18 cellular contexts compared by ENCODE assay signal in the genomic region with DNA sequence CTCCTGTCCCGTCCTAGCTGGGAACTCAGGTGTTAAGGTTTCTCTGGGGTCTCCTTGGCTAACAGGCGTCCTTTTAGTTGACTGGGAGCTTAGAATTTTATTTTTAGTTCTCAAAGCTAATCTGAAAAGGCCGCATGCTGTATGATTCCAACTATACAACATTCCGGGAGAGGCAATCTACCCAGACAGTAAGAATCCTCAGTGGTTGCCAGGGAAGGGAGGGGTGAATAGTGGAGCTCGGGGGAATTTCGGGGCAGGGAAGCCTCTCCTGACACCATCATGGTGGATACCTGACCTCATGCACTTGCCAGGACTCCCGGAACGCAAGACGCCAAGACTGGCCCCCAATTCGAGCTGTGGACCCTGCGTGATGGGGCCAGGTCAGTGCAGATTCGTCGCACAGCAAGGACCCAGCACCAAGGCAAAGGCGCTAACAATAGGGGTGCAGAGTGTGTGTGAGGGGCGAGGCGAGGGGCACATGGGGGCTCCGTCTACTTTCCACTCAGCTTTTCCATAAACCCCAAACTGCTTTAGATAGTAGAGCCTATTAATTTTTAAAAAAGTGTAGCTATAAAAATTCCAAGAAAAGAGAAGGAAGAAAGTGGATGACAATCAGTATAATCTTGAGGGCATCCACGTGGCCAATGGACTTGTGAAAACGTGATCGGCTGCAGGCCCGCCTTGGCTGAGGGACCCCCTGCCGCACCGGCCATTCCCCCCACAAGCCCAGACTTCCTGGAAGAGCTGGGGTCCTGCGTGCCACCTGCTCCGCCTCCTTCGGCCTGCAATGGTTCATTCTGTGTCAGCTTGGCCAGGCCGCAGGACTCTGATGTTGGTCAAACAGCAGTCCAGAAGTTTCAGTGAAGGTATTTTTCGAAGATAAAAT. TPM values are rescaled to one million over a fixed set of nuclear protein-coding genes. Genes with fewer than 3 reads are reported as not detected.
DNase-seq lines count a peak whose midpoint lies in the region; ATAC-seq, FAIRE-seq and TF ChIP-seq lines count a peak whose summit lies in the region.
"Had no signal": no experiment of that assay in that cellular context is flagged by ENCODE, and none has a peak within 500 bp of the region (broad histone marks: within the 10 kb centered on the region; RNA-seq: fewer than 3 reads in every experiment).

No MANE protein-coding gene starts in this region.

- no peak for TF ChIP-seq RAD21 in HepG2 (CRISPR knock-in tag; IDR thresholded peaks at IDR 0.05)

- H3K9me3 ChIP-seq in HepG2 (ENCODE audit: low read length) (no peaks in the 10 kb centered on the region), right lobe of liver (no peaks in the 10 kb centered on the region)
- H3K9me3 ChIP-seq: ascending aorta, SJCRH30, upper lobe of left lung had no signal

- no peak overlapping the region for H3K27ac ChIP-seq in HepG2 (ENCODE audit: extremely low read length, insufficient read depth, low read length)
- H3K27ac ChIP-seq in right lobe of liver: no peak overlapping the region
- H3K27ac ChIP-seq in substantia nigra (ENCODE audit: low read depth, low read length, poor library complexity, severe bottlenecking): no peak overlapping the region
- H3K27ac ChIP-seq: SJCRH30 had no signal

- intact Hi-C loops in HepG2 (cut with micrococcal nuclease; ENCODE audit: unreplicated experiment): no loop called here
- intact Hi-C loops in right lobe of liver (cut with DNase I): no loop called here

- H3K27ac Mint-ChIP-seq in central memory CD8-positive, alpha-beta T cell (ENCODE audit: low read depth): no peak overlapping the region
- H3K27ac Mint-ChIP-seq: stimulated activated naive CD8-positive, alpha-beta T cell treated with anti-CD3 and anti-CD28 coated beads, Interleukin-15, Interleukin-2, amounts not matched to agents 100 ng/mL and 50 ng/mL, for 24 hours had no signal

- BruUV-seq in HepG2 (replicated peaks; lab: Mats Ljungman, UMichigan): no TSS peak

- no peak for TF ChIP-seq POLR2A in HepG2 (IDR thresholded peaks at IDR 0.05; ENCODE audit: insufficient read depth in 1 of 2, low read depth in 2 of 2, low read length in 2 of 2)
- no peak for TF ChIP-seq POLR2A in right lobe of liver (IDR thresholded peaks at IDR 0.05)
- TF ChIP-seq POLR2A in GM12891 (IDR thresholded peaks at IDR 0.05; ENCODE audit: low read depth, low read length): no peak

- H3K36me3 ChIP-seq in HepG2 (replicated peaks in 1 of 2; ENCODE audit: control insufficient read depth in 1 of 2, insufficient read depth in 2 of 2, low read length in 2 of 2): no peaks in the 10 kb centered on the region
- no peaks in the 10 kb centered on the region for H3K36me3 ChIP-seq in right lobe of liver
- H3K36me3 ChIP-seq: ascending aorta, SJCRH30, upper lobe of left lung had no signal

- TF ChIP-seq CTCF in HepG2 (CRISPR knock-in tag; IDR thresholded peaks at IDR 0.05) (no peak), right lobe of liver (IDR thresholded peaks at IDR 0.05) (no peak)

- H4K20me1 ChIP-seq in HepG2 (ENCODE audit: insufficient read depth, low read length): no peaks in the 10 kb centered on the region; the same call in 1 of the 2 replicates

- H3K4me1 ChIP-seq in HepG2 (ENCODE audit: insufficient read depth, low read length) (peaks cover 27% of the 10 kb centered on the region), right lobe of liver (peaks cover 0 to 6% (median 2%) of the 10 kb centered on the region in 4 donors)
- H3K4me1 ChIP-seq: SJCRH30 had no signal

- H3K4me3 ChIP-seq in HepG2 (replicated peaks in 1 of 3; ENCODE audit: insufficient read depth in 1 of 3, low read depth in 2 of 3, low read length in 3 of 3) (peak overlapping the region in 1 of 3 experiments; percentile 27; a peak in 1 of 6 replicates), right lobe of liver (no peak overlapping the region)
- H3K4me3 ChIP-seq: ascending aorta, SJCRH30, upper lobe of left lung had no signal

- in situ Hi-C loops in HepG2 (cut with HindIII; ENCODE audit: extremely low pct_ligation_motif_present, low pct_unique_long_range_greater_than_20kb): no loop called here

- peaks cover 16 to 68% of the 10 kb centered on the region in 2 experiments for H3K27me3 ChIP-seq in HepG2 (ENCODE audit: control insufficient read depth in 1 of 2, insufficient read depth in 2 of 2, low read length in 2 of 2)
- H3K27me3 ChIP-seq in right lobe of liver: no peaks in the 10 kb centered on the region
- H3K27me3 ChIP-seq: ascending aorta, SJCRH30 had no signal

- TF ChIP-seq EP300 in HepG2 (IDR thresholded peaks at IDR 0.05; ENCODE audit: low read depth in 2 of 2, low read length in 2 of 2) (no peak), HepG2 (CRISPR knock-in tag; IDR thresholded peaks at IDR 0.05; ENCODE audit: borderline replicate concordance) (no peak)

- H3K27me3 Mint-ChIP-seq in central memory CD8-positive, alpha-beta T cell: no peaks in the 10 kb centered on the region

- H3K79me2 ChIP-seq in HepG2 (ENCODE audit: insufficient read depth, low read length): no peaks in the 10 kb centered on the region

- ATAC-seq in HepG2: peak; percentile 15; the same call in 1 of the 3 replicates
- ATAC-seq in right lobe of liver: no peak
- no peak for ATAC-seq in central memory CD8-positive, alpha-beta T cell (replicated peaks; ENCODE audit: extremely low read depth, poor library complexity, severe bottlenecking)

- H3K36me3 Mint-ChIP-seq in central memory CD8-positive, alpha-beta T cell (ENCODE audit: insufficient read depth): peaks cover 12% of the 10 kb centered on the region

- FAIRE-seq in HepG2 (lab: Jason Lieb, UNC): no peak
- no peak for FAIRE-seq in GM12891 (lab: Jason Lieb, UNC)

- H3K4me2 ChIP-seq in HepG2 (ENCODE audit: low read depth, low read length): 0 out of 2 replicates have a peak overlapping the region, but pooled peaks have one; percentile 9

- no peaks in the 10 kb centered on the region for H3K9me3 Mint-ChIP-seq in central memory CD8-positive, alpha-beta T cell
- H3K9me3 Mint-ChIP-seq: stimulated activated naive CD8-positive, alpha-beta T cell treated with anti-CD3 and anti-CD28 coated beads, Interleukin-15, Interleukin-2, amounts not matched to agents 100 ng/mL and 50 ng/mL, for 24 hours had no signal

- no peak for DNase-seq in HepG2 (ENCODE audit: low spot score)
- no peak for DNase-seq in right lobe of liver
- DNase-seq in central memory CD8-positive, alpha-beta T cell (ENCODE audit: low spot score in 2 of 2): no peak
- DNase-seq in islet precursor cell: peak; percentile 30
- no peak for DNase-seq in NCI-H1417 (lab: John Stamatoyannopoulos, UW)
- DNase-seq in effector CD8-positive, alpha-beta T cell (lab: John Stamatoyannopoulos, UW): no peak
- DNase-seq in GM12891 (ENCODE audit: insufficient read length, low spot score): no peak
- DNase-seq in substantia nigra (lab: John Stamatoyannopoulos, UW): no peak
- DNase-seq: activated CD4-positive, CD25-positive, alpha-beta regulatory T cell; activated gamma-delta T cell treated with Interleukin-2 at 50 U/mL for 16 hours; NCI-H526 treated with DMSO at 0.1 percent for 48 hours; OCI-M1; SJCRH30 had no signal

- H3K9ac ChIP-seq in HepG2 (ENCODE audit: insufficient read depth, low read depth, low read length): no peak overlapping the region

- no peak overlapping the region for H2AFZ ChIP-seq in HepG2 (ENCODE audit: low read length)

- peaks cover 49% of the 10 kb centered on the region for H3K4me1 Mint-ChIP-seq in central memory CD8-positive, alpha-beta T cell

- H3K4me3 Mint-ChIP-seq in central memory CD8-positive, alpha-beta T cell: peak overlapping the region; percentile 18
- H3K4me3 Mint-ChIP-seq: stimulated activated naive CD8-positive, alpha-beta T cell treated with anti-CD3 and anti-CD28 coated beads, Interleukin-15, Interleukin-2, amounts not matched to agents 100 ng/mL and 50 ng/mL, for 24 hours had no signal

- CTCF ChIA-PET in HepG2 (lab: Yijun Ruan, JAX; ENCODE audit: low intra/inter-chr PET ratio, low total read pairs): no interaction called here

- 48% methylated on average over 26 of the region's 28 CpGs for WGBS in HepG2 (ENCODE audit: low lambda C conversion rate)
- WGBS in right lobe of liver (ENCODE audit: insufficient coverage, low coverage, low lambda C conversion rate, missing lambda C conversion rate): 73% methylated on average over 13 of the region's 28 CpGs

- POLR2A ChIA-PET in HepG2 (lab: Yijun Ruan, JAX): interaction anchor here (0.8 to 0.9 kb wide), 3 partner anchors 32 to 70 kb away, joined by 3 to 4 read pairs (median 3); partner anchors contain the start of gene NEU4

RNA-seq across cellular contexts. Expression of gene PDCD1, which starts 17.3 kb away (rescaled TPM):
- total RNA-seq in HepG2 (2016; rRNA removed; fragmentation: Illumina TruSeq; extraction: Trizol) (not detected in 2 replicates), right lobe of liver (under 1 TPM in 3 of 6 experiments, not detected in 3; 0.19 to 0.61 (median 0.20) TPM)
- not detected in 2 replicates for total RNA-seq in HepG2 (2016; cell fraction: cytosol; rRNA removed; fragmentation: Illumina TruSeq; extraction: Trizol; ENCODE audit: low read depth)
- 0.11 TPM in 1 of 2 replicates, not detected in the other for total RNA-seq in HepG2 (2016; cell fraction: insoluble cytoplasmic fraction; rRNA removed; fragmentation: Illumina TruSeq; extraction: Trizol)
- 0.09 TPM in 1 of 2 replicates, not detected in the other for total RNA-seq in HepG2 (2016; cell fraction: membrane; rRNA removed; fragmentation: Illumina TruSeq; extraction: Trizol)
- total RNA-seq in HepG2 (2016; cell fraction: nucleus; rRNA removed; fragmentation: Illumina TruSeq; extraction: Trizol): 0.59 TPM in 1 of 2 replicates, not detected in the other
- polyA plus RNA-seq in HepG2 (2011; rRNA removed): 0.04 and 0.31 TPM in 2 replicates
- polyA plus RNA-seq in HepG2 (2011; cell fraction: cytosol; rRNA removed): 0.15 and 0.24 TPM in 2 replicates
- 0.18 and 0.19 TPM in 2 replicates for polyA plus RNA-seq in HepG2 (2011; cell fraction: nucleus; rRNA removed)
- polyA plus RNA-seq in HepG2 (2012): not detected in 2 replicates
- 0.41 TPM in 1 of 2 replicates, not detected in the other for polyA plus RNA-seq in HepG2 (2016; cell fraction: cytosol; fragmentation: Illumina TruSeq; extraction: Trizol; ENCODE audit: low read depth)
- not detected in 2 replicates for polyA plus RNA-seq in HepG2 (2016; cell fraction: insoluble cytoplasmic fraction; fragmentation: Illumina TruSeq; extraction: Trizol; ENCODE audit: low read depth)
- polyA plus RNA-seq in HepG2 (2016; cell fraction: membrane; fragmentation: Illumina TruSeq; extraction: Trizol; ENCODE audit: low read depth): not detected in 2 replicates
- not detected in 2 replicates for polyA plus RNA-seq in HepG2 (2016; cell fraction: nucleus; fragmentation: Illumina TruSeq; extraction: Trizol; ENCODE audit: insufficient read depth, low read depth)
- 0.70 TPM in 1 of 2 replicates, not detected in the other for polyA minus RNA-seq in HepG2 (2011; rRNA and poly(A)+ RNA removed; ENCODE audit: low replicate concordance)
- not detected in 2 replicates for polyA minus RNA-seq in HepG2 (2011; cell fraction: cytosol; rRNA and poly(A)+ RNA removed)
- not detected in 2 replicates for polyA minus RNA-seq in HepG2 (2011; cell fraction: nucleus; rRNA and poly(A)+ RNA removed)
- polyA plus RNA-seq in GM12891 (2012; ENCODE audit: low read depth, missing spikeins): 8.4 TPM
- total RNA-seq: ascending aorta, HT-29, LHCN-M2 had no signal

RNA-seq across cellular contexts. Expression of gene RTP5, which starts 28.1 kb away (rescaled TPM):
- not detected in 2 replicates for total RNA-seq in HepG2 (2016; rRNA removed; fragmentation: Illumina TruSeq; extraction: Trizol)
- total RNA-seq in HepG2 (2016; cell fraction: cytosol; rRNA removed; fragmentation: Illumina TruSeq; extraction: Trizol; ENCODE audit: low read depth): not detected in 2 replicates
- total RNA-seq in HepG2 (2016; cell fraction: insoluble cytoplasmic fraction; rRNA removed; fragmentation: Illumina TruSeq; extraction: Trizol): not detected in 2 replicates
- total RNA-seq in HepG2 (2016; cell fraction: membrane; rRNA removed; fragmentation: Illumina TruSeq; extraction: Trizol): not detected in 2 replicates
- total RNA-seq in HepG2 (2016; cell fraction: nucleus; rRNA removed; fragmentation: Illumina TruSeq; extraction: Trizol): not detected in 2 replicates
- not detected in 2 replicates for polyA plus RNA-seq in HepG2 (2011; rRNA removed)
- polyA plus RNA-seq in HepG2 (2011; cell fraction: cytosol; rRNA removed): not detected in 2 replicates
- polyA plus RNA-seq in HepG2 (2011; cell fraction: nucleus; rRNA removed): not detected in 2 replicates
- not detected in 2 replicates for polyA plus RNA-seq in HepG2 (2012)
- polyA plus RNA-seq in HepG2 (2016; cell fraction: cytosol; fragmentation: Illumina TruSeq; extraction: Trizol; ENCODE audit: low read depth): not detected in 2 replicates
- not detected in 2 replicates for polyA plus RNA-seq in HepG2 (2016; cell fraction: insoluble cytoplasmic fraction; fragmentation: Illumina TruSeq; extraction: Trizol; ENCODE audit: low read depth)
- not detected in 2 replicates for polyA plus RNA-seq in HepG2 (2016; cell fraction: membrane; fragmentation: Illumina TruSeq; extraction: Trizol; ENCODE audit: low read depth)
- not detected in 2 replicates for polyA plus RNA-seq in HepG2 (2016; cell fraction: nucleus; fragmentation: Illumina TruSeq; extraction: Trizol; ENCODE audit: insufficient read depth, low read depth)
- polyA minus RNA-seq in HepG2 (2011; rRNA and poly(A)+ RNA removed; ENCODE audit: low replicate concordance): not detected in 2 replicates
- not detected in 2 replicates for polyA minus RNA-seq in HepG2 (2011; cell fraction: cytosol; rRNA and poly(A)+ RNA removed)
- not detected in 2 replicates for polyA minus RNA-seq in HepG2 (2011; cell fraction: nucleus; rRNA and poly(A)+ RNA removed)
- not detected for total RNA-seq in right lobe of liver
- polyA plus RNA-seq in GM12891 (2012; ENCODE audit: low read depth, missing spikeins): 0.17 TPM
- total RNA-seq: ascending aorta, HT-29, LHCN-M2, SJCRH30 had no signal

RNA-seq across cellular contexts. Expression of gene NEU4, which starts 32.4 kb away (rescaled TPM):
- 104 and 107 TPM in 2 replicates for total RNA-seq in HepG2 (2016; rRNA removed; fragmentation: Illumina TruSeq; extraction: Trizol)
- 27.0 and 30.1 TPM in 2 replicates for total RNA-seq in HepG2 (2016; cell fraction: cytosol; rRNA removed; fragmentation: Illumina TruSeq; extraction: Trizol; ENCODE audit: low read depth)
- total RNA-seq in HepG2 (2016; cell fraction: insoluble cytoplasmic fraction; rRNA removed; fragmentation: Illumina TruSeq; extraction: Trizol): 108 and 118 TPM in 2 replicates
- total RNA-seq in HepG2 (2016; cell fraction: membrane; rRNA removed; fragmentation: Illumina TruSeq; extraction: Trizol): 67.8 and 70.6 TPM in 2 replicates
- total RNA-seq in HepG2 (2016; cell fraction: nucleus; rRNA removed; fragmentation: Illumina TruSeq; extraction: Trizol): 43.9 and 53.0 TPM in 2 replicates
- 53.5 and 71.4 TPM in 2 replicates for polyA plus RNA-seq in HepG2 (2011; rRNA removed)
- polyA plus RNA-seq in HepG2 (2011; cell fraction: cytosol; rRNA removed): 52.8 and 126 TPM in 2 replicates
- 167 and 187 TPM in 2 replicates for polyA plus RNA-seq in HepG2 (2011; cell fraction: nucleus; rRNA removed)
- polyA plus RNA-seq in HepG2 (2012): 34.5 and 40.6 TPM in 2 replicates
- polyA plus RNA-seq in HepG2 (2016; cell fraction: cytosol; fragmentation: Illumina TruSeq; extraction: Trizol; ENCODE audit: low read depth): 23.8 and 25.7 TPM in 2 replicates
- 96.8 and 121 TPM in 2 replicates for polyA plus RNA-seq in HepG2 (2016; cell fraction: insoluble cytoplasmic fraction; fragmentation: Illumina TruSeq; extraction: Trizol; ENCODE audit: low read depth)
- 48.5 and 51.3 TPM in 2 replicates for polyA plus RNA-seq in HepG2 (2016; cell fraction: membrane; fragmentation: Illumina TruSeq; extraction: Trizol; ENCODE audit: low read depth)
- 84.0 and 95.2 TPM in 2 replicates for polyA plus RNA-seq in HepG2 (2016; cell fraction: nucleus; fragmentation: Illumina TruSeq; extraction: Trizol; ENCODE audit: insufficient read depth, low read depth)
- 114 TPM in 1 of 2 replicates, not detected in the other for polyA minus RNA-seq in HepG2 (2011; rRNA and poly(A)+ RNA removed; ENCODE audit: low replicate concordance)
- 45.5 and 50.7 TPM in 2 replicates for polyA minus RNA-seq in HepG2 (2011; cell fraction: cytosol; rRNA and poly(A)+ RNA removed)
- 32.4 and 35.0 TPM in 2 replicates for polyA minus RNA-seq in HepG2 (2011; cell fraction: nucleus; rRNA and poly(A)+ RNA removed)
- total RNA-seq in right lobe of liver: 10 to 100 TPM; 16.8 to 87.1 (median 76.2) TPM
- polyA plus RNA-seq in GM12891 (2012; ENCODE audit: low read depth, missing spikeins): 0.69 TPM
- total RNA-seq: ascending aorta, LHCN-M2 had no signal
